Comparison of ENCODE assay signal across 2 cellular contexts in genomic region chr1:113437554-113438341, GRCh38.
TF ChIP-seq lines count a peak whose summit lies in the region.

No MANE protein-coding gene starts in this region.

TF ChIP-seq in IMR-90, 13 proteins besides CTCF, POLR2A, EP300 and RAD21:
- TF ChIP-seq RFX5 (IDR thresholded peaks at IDR 0.05; ENCODE audit: low read depth, low read length) (no peak), MXI1 (IDR thresholded peaks at IDR 0.05; ENCODE audit: borderline replicate concordance, low read depth, low read length) (no peak), MAZ (IDR thresholded peaks at IDR 0.05; ENCODE audit: borderline replicate concordance, low read depth, low read length) (no peak), RCOR1 (IDR thresholded peaks at IDR 0.05; ENCODE audit: insufficient replicate concordance, low read length) (no peak), CHD1 (IDR thresholded peaks at IDR 0.05; ENCODE audit: low read depth, low read length) (no peak), FOS (IDR thresholded peaks at IDR 0.05; ENCODE audit: low read depth, low read length) (no peak), ELK1 (IDR thresholded peaks at IDR 0.05; ENCODE audit: borderline replicate concordance, low read depth, low read length) (no peak)

TF ChIP-seq in HepG2, 621 proteins besides CTCF, POLR2A, EP300 and RAD21:
- TF ChIP-seq MXD1 (CRISPR knock-in tag; IDR thresholded peaks at IDR 0.05) (no peak), SIX4 (CRISPR knock-in tag; IDR thresholded peaks at IDR 0.05) (no peak), ZNF558 (CRISPR knock-in tag; IDR thresholded peaks at IDR 0.05; ENCODE audit: borderline replicate concordance) (no peak), ZMYM4 (CRISPR knock-in tag; IDR thresholded peaks at IDR 0.05) (no peak), ARNT (IDR thresholded peaks at IDR 0.05) (no peak), ZNF234 (CRISPR knock-in tag; conservative IDR thresholded peaks at IDR 0.05) (no peak), NR2F1 (CRISPR knock-in tag; IDR thresholded peaks at IDR 0.05) (no peak), PATZ1 (CRISPR knock-in tag; IDR thresholded peaks at IDR 0.05) (0 out of 2 replicates have a peak, but pooled peaks have one; percentile 11), ZNF776 (CRISPR knock-in tag; IDR thresholded peaks at IDR 0.05) (no peak), RFX5 (IDR thresholded peaks at IDR 0.05; ENCODE audit: low read depth, low read length) (peak; percentile 92), U2AF2 (IDR thresholded peaks at IDR 0.05; ENCODE audit: low read depth, low read length) (no peak)
